Comparison of ENCODE assay signal across 1 cellular context in genomic region chr16:29852654-29853053, GRCh38.
TF ChIP-seq lines count a peak whose summit lies in the region.

No MANE protein-coding gene starts in this region.

TF ChIP-seq in A549, 52 proteins besides CTCF, POLR2A, EP300 and RAD21:
- TF ChIP-seq, protein P1, sequence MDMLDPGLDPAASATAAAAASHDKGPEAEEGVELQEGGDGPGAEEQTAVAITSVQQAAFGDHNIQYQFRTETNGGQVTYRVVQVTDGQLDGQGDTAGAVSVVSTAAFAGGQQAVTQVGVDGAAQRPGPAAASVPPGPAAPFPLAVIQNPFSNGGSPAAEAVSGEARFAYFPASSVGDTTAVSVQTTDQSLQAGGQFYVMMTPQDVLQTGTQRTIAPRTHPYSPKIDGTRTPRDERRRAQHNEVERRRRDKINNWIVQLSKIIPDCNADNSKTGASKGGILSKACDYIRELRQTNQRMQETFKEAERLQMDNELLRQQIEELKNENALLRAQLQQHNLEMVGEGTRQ (IDR thresholded peaks at IDR 0.05), result 0 out of 2 replicates have a peak, but pooled peaks have one; percentile 8
- TF ChIP-seq ZSCAN20 (CRISPR knock-in tag; IDR thresholded peaks at IDR 0.05), result no peak
